Comparison of ENCODE assay signal across 21 cellular contexts in the genomic region with DNA sequence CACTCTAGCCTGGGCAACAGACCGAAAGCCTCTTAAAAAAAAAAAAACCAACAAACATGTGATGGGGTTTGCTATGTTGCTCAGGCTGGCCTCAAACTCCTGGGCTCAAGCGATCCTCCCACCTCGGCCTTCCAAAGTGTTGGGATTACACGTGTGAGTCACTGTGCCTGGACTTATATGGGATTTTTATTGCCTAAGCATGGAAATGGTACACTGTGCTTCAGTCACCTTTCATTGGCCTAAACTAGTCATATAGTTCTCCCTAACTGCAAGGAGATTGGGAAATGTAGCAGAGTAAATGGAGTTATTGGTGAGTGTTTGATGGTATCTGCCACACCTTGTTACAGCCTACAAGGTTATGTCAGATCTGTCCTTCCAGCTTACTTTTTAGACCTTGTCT.
"Had no signal": no experiment of that assay in that cellular context is flagged by ENCODE, and none has a peak within 500 bp of the region (broad histone marks: within the 10 kb centered on the region; RNA-seq: fewer than 3 reads in every experiment).

No MANE protein-coding gene starts in this region.

- ATAC-seq: activated CD8-positive, alpha-beta T cell treated with anti-CD3 and anti-CD28 coated beads for 36 hours; body of pancreas; heart right ventricle had no signal

- H3K4me3 Mint-ChIP-seq: activated CD4-positive, alpha-beta T cell treated with anti-CD3 and anti-CD28 coated beads, Interleukin-2, amount 10 ng/mL, durations not matched to agents 24 days and 14 days; activated CD8-positive, alpha-beta T cell treated with anti-CD3 and anti-CD28 coated beads for 36 hours; activated naive CD4-positive, alpha-beta T cell treated with anti-CD3 and anti-CD28 coated beads, Interleukin-2, amount 50 U/mL, for 24 hours; activated T-cell treated with anti-CD3 and anti-CD28 coated beads, Interleukin-2, amount 50 U/mL, for 24 hours; immature natural killer cell; neural crest cell had no signal

- H3K4me1 ChIP-seq: body of pancreas, colonic mucosa, right atrium auricular region, thyroid gland had no signal

- H3K36me3 ChIP-seq: colonic mucosa, heart right ventricle, right atrium auricular region, thyroid gland had no signal

- H3K27me3 ChIP-seq: body of pancreas, colonic mucosa, heart right ventricle, right atrium auricular region, thyroid gland had no signal

- H3K27ac Mint-ChIP-seq: activated CD4-positive, alpha-beta T cell treated with anti-CD3 and anti-CD28 coated beads, Interleukin-2, amount 10 ng/mL, durations not matched to agents 24 days and 14 days; activated CD8-positive, alpha-beta T cell treated with anti-CD3 and anti-CD28 coated beads for 36 hours; activated naive CD4-positive, alpha-beta T cell treated with anti-CD3 and anti-CD28 coated beads, Interleukin-2, amount 50 U/mL, for 24 hours; activated T-cell treated with anti-CD3 and anti-CD28 coated beads, Interleukin-2, amount 50 U/mL, for 24 hours had no signal

- H3K9me3 Mint-ChIP-seq: activated CD4-positive, alpha-beta T cell treated with anti-CD3 and anti-CD28 coated beads, Interleukin-2, amount 10 ng/mL, durations not matched to agents 24 days and 14 days; activated CD8-positive, alpha-beta T cell treated with anti-CD3 and anti-CD28 coated beads for 36 hours; activated naive CD4-positive, alpha-beta T cell treated with anti-CD3 and anti-CD28 coated beads, Interleukin-2, amount 50 U/mL, for 24 hours; activated T-cell treated with anti-CD3 and anti-CD28 coated beads, Interleukin-2, amount 50 U/mL, for 24 hours; immature natural killer cell; neural crest cell had no signal

- H3K4me1 Mint-ChIP-seq: activated CD4-positive, alpha-beta T cell treated with anti-CD3 and anti-CD28 coated beads, Interleukin-2, amount 10 ng/mL, durations not matched to agents 24 days and 14 days; activated naive CD4-positive, alpha-beta T cell treated with anti-CD3 and anti-CD28 coated beads, Interleukin-2, amount 50 U/mL, for 24 hours; immature natural killer cell; neural crest cell had no signal

- H3K27ac ChIP-seq: body of pancreas, colonic mucosa, heart right ventricle, right atrium auricular region, thyroid gland had no signal

- H3K4me3 ChIP-seq: body of pancreas, colonic mucosa, heart right ventricle, right atrium auricular region, thyroid gland had no signal

- H3K36me3 Mint-ChIP-seq: activated naive CD4-positive, alpha-beta T cell treated with anti-CD3 and anti-CD28 coated beads, Interleukin-2, amount 50 U/mL, for 24 hours had no signal

- DNase-seq: activated CD4-positive, alpha-beta T cell treated with anti-CD3 and anti-CD28 coated beads, Interleukin-2, amount 10 ng/mL, durations not matched to agents 24 days and 14 days; activated CD8-positive, alpha-beta T cell treated with anti-CD3 and anti-CD28 coated beads for 36 hours; activated effector memory CD4-positive, alpha-beta T cell treated with Interleukin-2 at 50 U/mL for 16 hours; activated T-cell treated with anti-CD3 and anti-CD28 coated beads, Interleukin-2, amount 50 U/mL, for 24 hours; amygdala; body of pancreas; central memory CD4-positive, alpha-beta T cell; colonic mucosa; erythroblast; heart right ventricle; immature natural killer cell; kidney glomerular epithelial cell; stimulated activated CD4-positive, alpha-beta T cell treated with anti-CD3 and anti-CD28 coated beads, Interleukin-12 subunit alpha, Interleukin-12 subunit beta, amount 100 ng/mL, for 4 hours; stimulated activated CD4-positive, alpha-beta T cell treated with anti-CD3 and anti-CD28 coated beads, Interleukin-1b, Interleukin-23, amount 100 ng/mL, for 48 hours; stimulated activated naive CD4-positive, alpha-beta T cell treated with Interleukin-2 at 50 U/mL for 16 hours; T-helper 1 cell; T-helper 9 cell; thyroid gland had no signal

- H3K9me3 ChIP-seq: body of pancreas, colonic mucosa, heart right ventricle, right atrium auricular region, thyroid gland had no signal

- H3K27me3 Mint-ChIP-seq: activated CD8-positive, alpha-beta T cell treated with anti-CD3 and anti-CD28 coated beads for 36 hours; activated naive CD4-positive, alpha-beta T cell treated with anti-CD3 and anti-CD28 coated beads, Interleukin-2, amount 50 U/mL, for 24 hours; activated T-cell treated with anti-CD3 and anti-CD28 coated beads, Interleukin-2, amount 50 U/mL, for 24 hours had no signal
